ENCODE assay signal across 9 cellular contexts in genomic region chr5:171595801-171596231, GRCh38.
A peak's percentile ranks its signal among the peaks of the same experiment; 100 is the strongest.
DNase-seq lines count a peak whose midpoint lies in the region; ATAC-seq and TF ChIP-seq lines count a peak whose summit lies in the region.
"Had no signal": no experiment of that assay in that cellular context is flagged by ENCODE, and none has a peak within 500 bp of the region (broad histone marks: within the 10 kb centered on the region; RNA-seq: fewer than 3 reads in every experiment).

No MANE protein-coding gene starts in this region.

- DNase-seq in astrocyte of the cerebellum (ENCODE audit: low read depth) (peak; percentile 58), osteocyte (ENCODE audit: extremely low spot score, unreplicated experiment) (peak; percentile 10), NCI-H2196 (lab: John Stamatoyannopoulos, UW; ENCODE audit: unreplicated experiment) (no peak), endothelial cell (ENCODE audit: low spot score) (no peak), T-helper 9 cell (no peak)
- DNase-seq: NCI-H1048 had no signal

- peaks cover 22% of the 10 kb centered on the region for H3K27me3 Mint-ChIP-seq in osteocyte (ENCODE audit: unreplicated experiment)
- peaks cover 3% of the 10 kb centered on the region for H3K27me3 Mint-ChIP-seq in endothelial cell (ENCODE audit: unreplicated experiment)

- H3K4me3 Mint-ChIP-seq in osteocyte (ENCODE audit: unreplicated experiment) (no peak overlapping the region), endothelial cell (ENCODE audit: unreplicated experiment) (no peak overlapping the region)

- no peak overlapping the region for H3K27ac Mint-ChIP-seq in osteocyte (ENCODE audit: unreplicated experiment)
- H3K27ac Mint-ChIP-seq in endothelial cell (ENCODE audit: unreplicated experiment): no peak overlapping the region

- H3K9me3 Mint-ChIP-seq in osteocyte (ENCODE audit: unreplicated experiment) (no peaks in the 10 kb centered on the region), endothelial cell (ENCODE audit: unreplicated experiment) (no peaks in the 10 kb centered on the region)

- no peak overlapping the region for H3K4me3 ChIP-seq in astrocyte of the cerebellum (ENCODE audit: low read depth, low read length)

- ATAC-seq in GM18868 (IDR thresholded peaks at IDR 0.05; ENCODE audit: unreplicated experiment): peak; percentile 65
- ATAC-seq in HG02973 (IDR thresholded peaks at IDR 0.05; ENCODE audit: unreplicated experiment): peak; percentile 80
- ATAC-seq in GM21576 (IDR thresholded peaks at IDR 0.05; ENCODE audit: unreplicated experiment): no peak

- H3K36me3 Mint-ChIP-seq in osteocyte (ENCODE audit: unreplicated experiment) (no peaks in the 10 kb centered on the region), endothelial cell (ENCODE audit: low read depth, unreplicated experiment) (no peaks in the 10 kb centered on the region)

- H3K4me1 Mint-ChIP-seq in osteocyte (ENCODE audit: unreplicated experiment) (no peaks in the 10 kb centered on the region), endothelial cell (ENCODE audit: unreplicated experiment) (no peaks in the 10 kb centered on the region)

- in situ Hi-C loops in astrocyte of the cerebellum (cut with HindIII; ENCODE audit: low sequenced_read_pairs): no loop called here

- no peak for TF ChIP-seq CTCF in astrocyte of the cerebellum (IDR thresholded peaks at IDR 0.05; ENCODE audit: low read depth, low read length, missing control alignments)
- no peak for TF ChIP-seq CTCF in osteocyte (IDR thresholded peaks at IDR 0.05)
- TF ChIP-seq CTCF in endothelial cell (IDR thresholded peaks at IDR 0.05; ENCODE audit: unreplicated experiment): no peak

Comparison
In these comparisons a context has a peak if more than half of its experiments do, and no peak if none do; other contexts are left out.
1. DNase-seq: peak in astrocyte of the cerebellum (single experiment) and osteocyte (single experiment); none in NCI-H2196 (single experiment), endothelial cell (single experiment) and T-helper 9 cell (single experiment).